In genomic region chr14:73764881-73765280, GRCh38 we compare ENCODE assay signal across 8 cellular contexts. TPM values are rescaled to one million over a fixed set of nuclear protein-coding genes. Genes with fewer than 3 reads are reported as not detected.
DNase-seq lines count a peak whose midpoint lies in the region; ATAC-seq and TF ChIP-seq lines count a peak whose summit lies in the region.

No MANE protein-coding gene starts in this region.

- no peaks in the 10 kb centered on the region for H3K27me3 ChIP-seq in suprapubic skin

- TF ChIP-seq CTCF in VCaP (conservative IDR thresholded peaks at IDR 0.05) (no peak), suprapubic skin (IDR thresholded peaks at IDR 0.05) (no peak)

- TF ChIP-seq EP300 in suprapubic skin (IDR thresholded peaks at IDR 0.05), result no peak

- ATAC-seq in left colon (peak; percentile 65), GM21529 (IDR thresholded peaks at IDR 0.05; ENCODE audit: unreplicated experiment) (no peak)

- H3K4me1 ChIP-seq in suprapubic skin, result peaks cover 86% of the 10 kb centered on the region

- H3K36me3 ChIP-seq in suprapubic skin, result no peaks in the 10 kb centered on the region

- 14% methylated on average over 2 of the region's 4 CpGs for WGBS in suprapubic skin

- TF ChIP-seq POLR2A in suprapubic skin (IDR thresholded peaks at IDR 0.05), result no peak

- intact Hi-C loops in left colon (cut with DNase I, micrococcal nuclease), result no loop called here

- DNase-seq in DMS53 (lab: John Stamatoyannopoulos, UW), result peak; percentile 44
- no peak for DNase-seq in DMS53 treated with DMSO at 0.1 percent for 48 hours (lab: John Stamatoyannopoulos, UW; ENCODE audit: unreplicated experiment)
- peak; percentile 71 to 84 for DNase-seq in left colon
- DNase-seq in suprapubic skin (ENCODE audit: low spot score in 2 of 2), result no peak
- DNase-seq in EL, result no peak
- no peak for DNase-seq in middle frontal gyrus (ENCODE audit: extremely low spot score, low spot score)

- H3K27ac ChIP-seq in VCaP, result peak overlapping the region; percentile 97
- peak overlapping the region; percentile 86 for H3K27ac ChIP-seq in suprapubic skin

- H3K4me3 ChIP-seq in suprapubic skin, result no peak overlapping the region

- no peaks in the 10 kb centered on the region for H3K9me3 ChIP-seq in suprapubic skin

RNA-seq across cellular contexts. Expression of gene PNMA1, which starts 50.7 kb away (rescaled TPM):
- total RNA-seq in left colon (10 to 100 TPM; 15.3 to 47.1 TPM), suprapubic skin (1 to 10 TPM; 5.2 to 9.8 (median 6.4) TPM)

Comparison
In these comparisons a context has a peak if more than half of its experiments do, and no peak if none do; other contexts are left out.
1. DNase-seq: peak in DMS53 (single experiment) and left colon (2 of 2); none in DMS53 treated with DMSO at 0.1 percent for 48 hours (single experiment), suprapubic skin (0 of 2), EL (single experiment) and middle frontal gyrus (single experiment).